1 cellular context compared by ENCODE assay signal in the genomic region with DNA sequence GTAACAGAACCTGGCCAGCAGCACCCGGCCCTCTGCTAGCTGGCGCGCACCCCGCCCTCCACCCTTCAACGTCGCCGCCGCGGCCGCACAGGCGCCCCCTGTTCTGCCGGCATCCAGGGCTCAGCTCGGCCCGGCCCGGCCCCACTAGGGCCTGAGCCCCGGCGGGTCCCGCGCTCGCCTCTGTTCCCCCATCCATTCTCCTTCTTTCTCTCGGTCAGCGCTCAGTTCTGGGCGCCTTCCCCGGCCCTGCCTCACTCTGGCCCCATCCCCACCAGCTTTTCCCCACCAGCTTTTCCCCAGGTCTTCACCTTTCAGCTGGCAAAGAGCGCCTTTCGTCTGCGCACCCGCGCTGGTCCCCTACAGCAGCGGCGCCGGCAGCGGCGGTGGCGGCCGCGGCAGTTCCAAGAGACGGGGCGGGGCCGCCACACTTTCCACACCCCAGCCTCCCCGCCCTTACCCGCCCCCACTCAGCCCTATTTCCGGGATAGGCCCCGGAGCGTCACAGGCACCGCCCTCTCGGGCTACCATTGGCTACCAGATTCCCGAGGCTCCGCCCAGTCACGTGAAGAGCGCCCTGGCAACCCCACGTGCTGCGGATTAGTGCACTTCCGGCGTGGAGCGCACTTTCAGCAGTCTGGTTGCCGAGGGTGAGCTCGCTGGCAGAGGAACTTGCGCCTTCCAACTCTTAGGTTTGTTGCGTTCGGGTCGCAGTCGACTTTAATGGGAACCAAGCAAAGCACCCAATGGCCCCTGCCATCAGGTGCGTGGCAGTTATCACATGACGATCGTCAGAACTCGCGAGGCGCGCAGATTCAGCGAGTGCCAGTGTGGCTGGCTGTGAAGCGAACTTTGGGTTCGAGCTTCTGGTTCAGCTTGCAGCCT.
TF ChIP-seq lines count a peak whose summit lies in the region.

Gene EIF5A2 (minus strand): TSS at position 403 of the 882 bp plus-strand sequence. CDS start 831 bp downstream, outside the sequence.

TF ChIP-seq in K562, 482 proteins besides CTCF, POLR2A, EP300 and RAD21 (continued from another document and continues in another):
- TF ChIP-seq, protein P1, sequence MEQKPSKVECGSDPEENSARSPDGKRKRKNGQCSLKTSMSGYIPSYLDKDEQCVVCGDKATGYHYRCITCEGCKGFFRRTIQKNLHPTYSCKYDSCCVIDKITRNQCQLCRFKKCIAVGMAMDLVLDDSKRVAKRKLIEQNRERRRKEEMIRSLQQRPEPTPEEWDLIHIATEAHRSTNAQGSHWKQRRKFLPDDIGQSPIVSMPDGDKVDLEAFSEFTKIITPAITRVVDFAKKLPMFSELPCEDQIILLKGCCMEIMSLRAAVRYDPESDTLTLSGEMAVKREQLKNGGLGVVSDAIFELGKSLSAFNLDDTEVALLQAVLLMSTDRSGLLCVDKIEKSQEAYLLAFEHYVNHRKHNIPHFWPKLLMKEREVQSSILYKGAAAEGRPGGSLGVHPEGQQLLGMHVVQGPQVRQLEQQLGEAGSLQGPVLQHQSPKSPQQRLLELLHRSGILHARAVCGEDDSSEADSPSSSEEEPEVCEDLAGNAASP (IDR thresholded peaks at IDR 0.05) = no peak
- no peak for TF ChIP-seq SMARCB1 (IDR thresholded peaks at IDR 0.05; ENCODE audit: insufficient read length, low read depth)
- no peak for TF ChIP-seq SNIP1 (IDR thresholded peaks at IDR 0.05; ENCODE audit: low read depth)
- peak; percentile 52; the same call in 1 of the 2 replicates for TF ChIP-seq THAP12 (CRISPR knock-in tag; IDR thresholded peaks at IDR 0.05)
- no peak for TF ChIP-seq ZFP1 (CRISPR knock-in tag; IDR thresholded peaks at IDR 0.05)
- peak; percentile 93 for TF ChIP-seq CXXC5 (CRISPR knock-in tag; IDR thresholded peaks at IDR 0.05)
- TF ChIP-seq FUS (optimal IDR thresholded peaks at IDR 0.05; ENCODE audit: low read depth, low read length) = no peak
- no peak for TF ChIP-seq ADNP (tag; IDR thresholded peaks at IDR 0.05)
- no peak for TF ChIP-seq ZZZ3 (IDR thresholded peaks at IDR 0.05)
- no peak for TF ChIP-seq ZNF76 (CRISPR knock-in tag; IDR thresholded peaks at IDR 0.05; ENCODE audit: borderline replicate concordance)
- peak in 1 of 2 experiments; percentile 34; a peak in 1 of 4 replicates for TF ChIP-seq FOXA3 (CRISPR knock-in tag; conservative IDR thresholded peaks at IDR 0.05 in 1 of 2, IDR thresholded peaks at IDR 0.05 in 1 of 2)
- TF ChIP-seq, protein P2, sequence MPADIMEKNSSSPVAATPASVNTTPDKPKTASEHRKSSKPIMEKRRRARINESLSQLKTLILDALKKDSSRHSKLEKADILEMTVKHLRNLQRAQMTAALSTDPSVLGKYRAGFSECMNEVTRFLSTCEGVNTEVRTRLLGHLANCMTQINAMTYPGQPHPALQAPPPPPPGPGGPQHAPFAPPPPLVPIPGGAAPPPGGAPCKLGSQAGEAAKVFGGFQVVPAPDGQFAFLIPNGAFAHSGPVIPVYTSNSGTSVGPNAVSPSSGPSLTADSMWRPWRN (IDR thresholded peaks at IDR 0.05; ENCODE audit: low read depth) = peak; percentile 76
- TF ChIP-seq MXI1 (IDR thresholded peaks at IDR 0.05; ENCODE audit: low read depth, low read length) = no peak
- TF ChIP-seq HMGN3 (IDR thresholded peaks at IDR 0.05; ENCODE audit: borderline replicate concordance, extremely low read depth, insufficient read length, low read depth, low read length) = peak; percentile 37
- TF ChIP-seq KDM4B (IDR thresholded peaks at IDR 0.05; ENCODE audit: borderline replicate concordance in 2 of 2, low read depth in 1 of 2) = peak in 1 of 2 experiments; percentile 15; a peak in 1 of 4 replicates
- TF ChIP-seq, protein P3, sequence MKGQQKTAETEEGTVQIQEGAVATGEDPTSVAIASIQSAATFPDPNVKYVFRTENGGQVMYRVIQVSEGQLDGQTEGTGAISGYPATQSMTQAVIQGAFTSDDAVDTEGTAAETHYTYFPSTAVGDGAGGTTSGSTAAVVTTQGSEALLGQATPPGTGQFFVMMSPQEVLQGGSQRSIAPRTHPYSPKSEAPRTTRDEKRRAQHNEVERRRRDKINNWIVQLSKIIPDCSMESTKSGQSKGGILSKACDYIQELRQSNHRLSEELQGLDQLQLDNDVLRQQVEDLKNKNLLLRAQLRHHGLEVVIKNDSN (CRISPR knock-in tag; IDR thresholded peaks at IDR 0.05) = peak; percentile 98
- no peak for TF ChIP-seq SAFB (IDR thresholded peaks at IDR 0.05; ENCODE audit: borderline replicate concordance, low read depth, low read length)
- TF ChIP-seq HNRNPLL (IDR thresholded peaks at IDR 0.05; ENCODE audit: low read depth, low read length, poor library complexity, severe bottlenecking) = peak; percentile 95
- TF ChIP-seq ZEB2 (IDR thresholded peaks at IDR 0.05) = no peak
- TF ChIP-seq NFXL1 (CRISPR knock-in tag; IDR thresholded peaks at IDR 0.05) = no peak
- no peak for TF ChIP-seq HDAC8 (tag; IDR thresholded peaks at IDR 0.05)
- TF ChIP-seq ZNF174 (CRISPR knock-in tag; IDR thresholded peaks at IDR 0.05) = no peak
- peak; percentile 20; the same call in 1 of the 2 replicates for TF ChIP-seq DMBX1 (CRISPR knock-in tag; IDR thresholded peaks at IDR 0.05; ENCODE audit: borderline replicate concordance)
- no peak for TF ChIP-seq NELFE (IDR thresholded peaks at IDR 0.05; ENCODE audit: insufficient read depth, insufficient read length)
- TF ChIP-seq KAT2B (IDR thresholded peaks at IDR 0.05; ENCODE audit: low read depth, low read length) = no peak
- no peak for TF ChIP-seq ZNF253 (CRISPR knock-in tag; conservative IDR thresholded peaks at IDR 0.05)
- TF ChIP-seq HBP1 (CRISPR knock-in tag; IDR thresholded peaks at IDR 0.05) = no peak
- peak; percentile 87; the same call in 1 of the 2 replicates for TF ChIP-seq KAT7 (CRISPR knock-in tag; IDR thresholded peaks at IDR 0.05; ENCODE audit: borderline replicate concordance)
- TF ChIP-seq, protein P4, sequence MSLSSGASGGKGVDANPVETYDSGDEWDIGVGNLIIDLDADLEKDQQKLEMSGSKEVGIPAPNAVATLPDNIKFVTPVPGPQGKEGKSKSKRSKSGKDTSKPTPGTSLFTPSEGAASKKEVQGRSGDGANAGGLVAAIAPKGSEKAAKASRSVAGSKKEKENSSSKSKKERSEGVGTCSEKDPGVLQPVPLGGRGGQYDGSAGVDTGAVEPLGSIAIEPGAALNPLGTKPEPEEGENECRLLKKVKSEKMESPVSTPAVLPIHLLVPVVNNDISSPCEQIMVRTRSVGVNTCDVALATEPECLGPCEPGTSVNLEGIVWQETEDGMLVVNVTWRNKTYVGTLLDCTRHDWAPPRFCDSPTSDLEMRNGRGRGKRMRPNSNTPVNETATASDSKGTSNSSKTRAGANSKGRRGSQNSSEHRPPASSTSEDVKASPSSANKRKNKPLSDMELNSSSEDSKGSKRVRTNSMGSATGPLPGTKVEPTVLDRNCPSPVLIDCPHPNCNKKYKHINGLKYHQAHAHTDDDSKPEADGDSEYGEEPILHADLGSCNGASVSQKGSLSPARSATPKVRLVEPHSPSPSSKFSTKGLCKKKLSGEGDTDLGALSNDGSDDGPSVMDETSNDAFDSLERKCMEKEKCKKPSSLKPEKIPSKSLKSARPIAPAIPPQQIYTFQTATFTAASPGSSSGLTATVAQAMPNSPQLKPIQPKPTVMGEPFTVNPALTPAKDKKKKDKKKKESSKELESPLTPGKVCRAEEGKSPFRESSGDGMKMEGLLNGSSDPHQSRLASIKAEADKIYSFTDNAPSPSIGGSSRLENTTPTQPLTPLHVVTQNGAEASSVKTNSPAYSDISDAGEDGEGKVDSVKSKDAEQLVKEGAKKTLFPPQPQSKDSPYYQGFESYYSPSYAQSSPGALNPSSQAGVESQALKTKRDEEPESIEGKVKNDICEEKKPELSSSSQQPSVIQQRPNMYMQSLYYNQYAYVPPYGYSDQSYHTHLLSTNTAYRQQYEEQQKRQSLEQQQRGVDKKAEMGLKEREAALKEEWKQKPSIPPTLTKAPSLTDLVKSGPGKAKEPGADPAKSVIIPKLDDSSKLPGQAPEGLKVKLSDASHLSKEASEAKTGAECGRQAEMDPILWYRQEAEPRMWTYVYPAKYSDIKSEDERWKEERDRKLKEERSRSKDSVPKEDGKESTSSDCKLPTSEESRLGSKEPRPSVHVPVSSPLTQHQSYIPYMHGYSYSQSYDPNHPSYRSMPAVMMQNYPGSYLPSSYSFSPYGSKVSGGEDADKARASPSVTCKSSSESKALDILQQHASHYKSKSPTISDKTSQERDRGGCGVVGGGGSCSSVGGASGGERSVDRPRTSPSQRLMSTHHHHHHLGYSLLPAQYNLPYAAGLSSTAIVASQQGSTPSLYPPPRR (CRISPR knock-in tag; IDR thresholded peaks at IDR 0.05; ENCODE audit: borderline replicate concordance) = no peak
- peak; percentile 69 for TF ChIP-seq TBP (optimal IDR thresholded peaks at IDR 0.05; ENCODE audit: low read depth, low read length)
- peak in 1 of 2 experiments; percentile 87; a peak in 2 of 4 replicates for TF ChIP-seq ARNT (IDR thresholded peaks at IDR 0.05)
- TF ChIP-seq, protein P5, sequence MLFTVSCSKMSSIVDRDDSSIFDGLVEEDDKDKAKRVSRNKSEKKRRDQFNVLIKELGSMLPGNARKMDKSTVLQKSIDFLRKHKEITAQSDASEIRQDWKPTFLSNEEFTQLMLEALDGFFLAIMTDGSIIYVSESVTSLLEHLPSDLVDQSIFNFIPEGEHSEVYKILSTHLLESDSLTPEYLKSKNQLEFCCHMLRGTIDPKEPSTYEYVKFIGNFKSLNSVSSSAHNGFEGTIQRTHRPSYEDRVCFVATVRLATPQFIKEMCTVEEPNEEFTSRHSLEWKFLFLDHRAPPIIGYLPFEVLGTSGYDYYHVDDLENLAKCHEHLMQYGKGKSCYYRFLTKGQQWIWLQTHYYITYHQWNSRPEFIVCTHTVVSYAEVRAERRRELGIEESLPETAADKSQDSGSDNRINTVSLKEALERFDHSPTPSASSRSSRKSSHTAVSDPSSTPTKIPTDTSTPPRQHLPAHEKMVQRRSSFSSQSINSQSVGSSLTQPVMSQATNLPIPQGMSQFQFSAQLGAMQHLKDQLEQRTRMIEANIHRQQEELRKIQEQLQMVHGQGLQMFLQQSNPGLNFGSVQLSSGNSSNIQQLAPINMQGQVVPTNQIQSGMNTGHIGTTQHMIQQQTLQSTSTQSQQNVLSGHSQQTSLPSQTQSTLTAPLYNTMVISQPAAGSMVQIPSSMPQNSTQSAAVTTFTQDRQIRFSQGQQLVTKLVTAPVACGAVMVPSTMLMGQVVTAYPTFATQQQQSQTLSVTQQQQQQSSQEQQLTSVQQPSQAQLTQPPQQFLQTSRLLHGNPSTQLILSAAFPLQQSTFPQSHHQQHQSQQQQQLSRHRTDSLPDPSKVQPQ (CRISPR knock-in tag; IDR thresholded peaks at IDR 0.05; ENCODE audit: borderline replicate concordance) = peak; percentile 98
- TF ChIP-seq PHF21A (IDR thresholded peaks at IDR 0.05; ENCODE audit: borderline replicate concordance, low read depth) = no peak
- peak; percentile 11 for TF ChIP-seq DACH1 (IDR thresholded peaks at IDR 0.05; ENCODE audit: partially characterized antibody)
- no peak for TF ChIP-seq IRF2 (CRISPR knock-in tag; IDR thresholded peaks at IDR 0.05)
- TF ChIP-seq CSDE1 (IDR thresholded peaks at IDR 0.05) = no peak
- TF ChIP-seq FOSL1 (tag; conservative IDR thresholded peaks at IDR 0.05) = 0 out of 2 replicates have a peak, but pooled peaks have one; percentile 16
- TF ChIP-seq, protein P6, sequence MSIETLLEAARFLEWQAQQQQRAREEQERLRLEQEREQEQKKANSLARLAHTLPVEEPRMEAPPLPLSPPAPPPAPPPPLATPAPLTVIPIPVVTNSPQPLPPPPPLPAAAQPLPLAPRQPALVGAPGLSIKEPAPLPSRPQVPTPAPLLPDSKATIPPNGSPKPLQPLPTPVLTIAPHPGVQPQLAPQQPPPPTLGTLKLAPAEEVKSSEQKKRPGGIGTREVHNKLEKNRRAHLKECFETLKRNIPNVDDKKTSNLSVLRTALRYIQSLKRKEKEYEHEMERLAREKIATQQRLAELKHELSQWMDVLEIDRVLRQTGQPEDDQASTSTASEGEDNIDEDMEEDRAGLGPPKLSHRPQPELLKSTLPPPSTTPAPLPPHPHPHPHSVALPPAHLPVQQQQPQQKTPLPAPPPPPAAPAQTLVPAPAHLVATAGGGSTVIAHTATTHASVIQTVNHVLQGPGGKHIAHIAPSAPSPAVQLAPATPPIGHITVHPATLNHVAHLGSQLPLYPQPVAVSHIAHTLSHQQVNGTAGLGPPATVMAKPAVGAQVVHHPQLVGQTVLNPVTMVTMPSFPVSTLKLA (conservative IDR thresholded peaks at IDR 0.05) = peak; percentile 99
- TF ChIP-seq RBM15 (IDR thresholded peaks at IDR 0.05; ENCODE audit: insufficient read depth, low read length) = no peak
- TF ChIP-seq, protein P7, sequence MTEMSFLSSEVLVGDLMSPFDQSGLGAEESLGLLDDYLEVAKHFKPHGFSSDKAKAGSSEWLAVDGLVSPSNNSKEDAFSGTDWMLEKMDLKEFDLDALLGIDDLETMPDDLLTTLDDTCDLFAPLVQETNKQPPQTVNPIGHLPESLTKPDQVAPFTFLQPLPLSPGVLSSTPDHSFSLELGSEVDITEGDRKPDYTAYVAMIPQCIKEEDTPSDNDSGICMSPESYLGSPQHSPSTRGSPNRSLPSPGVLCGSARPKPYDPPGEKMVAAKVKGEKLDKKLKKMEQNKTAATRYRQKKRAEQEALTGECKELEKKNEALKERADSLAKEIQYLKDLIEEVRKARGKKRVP (CRISPR knock-in tag; IDR thresholded peaks at IDR 0.05) = no peak
- peak; percentile 57 for TF ChIP-seq MBD2 (IDR thresholded peaks at IDR 0.05; ENCODE audit: borderline replicate concordance, low read depth)
- no peak for TF ChIP-seq TCFL5 (CRISPR knock-in tag; conservative IDR thresholded peaks at IDR 0.05)
- no peak for TF ChIP-seq PTTG1 (tag; IDR thresholded peaks at IDR 0.05; ENCODE audit: low read depth)
- TF ChIP-seq TRIM24 (IDR thresholded peaks at IDR 0.05) = peak; percentile 84 to 93
- no peak for TF ChIP-seq BCL6 (CRISPR knock-in tag; IDR thresholded peaks at IDR 0.05)
- no peak; the same call in 1 of the 2 replicates for TF ChIP-seq CBFB (CRISPR knock-in tag; IDR thresholded peaks at IDR 0.05)
